ENCODE assay signal across 29 cellular contexts in the genomic region with DNA sequence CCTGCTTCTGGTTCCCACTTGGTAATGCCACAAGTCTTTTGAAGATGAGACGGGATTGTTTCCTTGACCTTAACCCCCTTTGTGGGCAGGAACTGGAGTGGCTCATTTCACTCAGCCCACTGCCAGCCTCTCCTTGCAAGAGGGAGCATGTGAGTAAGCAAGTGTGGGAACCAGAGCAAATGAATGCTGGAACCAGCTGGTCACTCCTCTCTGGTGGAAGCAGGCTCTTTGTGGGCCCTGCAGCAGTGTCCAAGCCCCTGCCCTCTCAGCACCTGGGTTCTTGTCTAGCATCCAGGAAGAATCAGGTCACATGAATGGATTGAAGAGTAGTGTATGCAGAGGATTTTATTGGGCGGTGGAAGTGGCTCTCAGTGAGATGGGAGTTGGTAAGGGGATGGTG.
"Had no signal": no experiment of that assay in that cellular context is flagged by ENCODE, and none has a peak within 500 bp of the region (broad histone marks: within the 10 kb centered on the region; RNA-seq: fewer than 3 reads in every experiment).

No MANE protein-coding gene starts in this region.

- H3K36me3 ChIP-seq: ovary, right lobe of liver, sigmoid colon, spleen, suprapubic skin, tibial artery, transverse colon, upper lobe of right lung, uterus had no signal

- H3K27ac ChIP-seq: neural progenitor cell, ovary, parathyroid adenoma, psoas muscle, right lobe of liver, sigmoid colon, skin epidermis, spleen, suprapubic skin, testis, tibial artery, transverse colon, upper lobe of right lung, uterus had no signal

- H3K4me1 ChIP-seq: parathyroid adenoma, psoas muscle, right lobe of liver, sigmoid colon, spleen, suprapubic skin, testis, tibial artery, transverse colon, upper lobe of right lung, uterus had no signal

- DNase-seq: natural killer cell; occipital lobe; ovary; posterior cingulate gyrus; psoas muscle; right cardiac atrium; right lobe of liver; sigmoid colon; spleen; stimulated activated CD4-positive, alpha-beta T cell treated with anti-CD3 and anti-CD28 coated beads, Interleukin-12 subunit alpha, Interleukin-12 subunit beta, amount 100 ng/mL, for 4 hours; stimulated activated CD4-positive, alpha-beta T cell treated with anti-CD3 and anti-CD28 coated beads, Interleukin-1b, Interleukin-23, amount 100 ng/mL, for 48 hours; stimulated activated CD4-positive, alpha-beta T cell treated with anti-CD3 and anti-CD28 coated beads, Interleukin-4, amount 100 ng/mL, for 1 hour; stimulated activated CD4-positive, alpha-beta T cell treated with anti-CD3 and anti-CD28 coated beads, Interleukin-4, amount 100 ng/mL, for 4 hours; stimulated activated CD8-positive, alpha-beta memory T cell treated with anti-CD3 and anti-CD28 coated beads, Interleukin-4, amount 100 ng/mL, for 48 hours; stimulated activated naive CD4-positive, alpha-beta T cell; stimulated activated naive CD8-positive, alpha-beta T cell treated with anti-CD3 and anti-CD28 coated beads, Interleukin-15, amount 100 ng/mL, for 72 hours; stimulated activated naive CD8-positive, alpha-beta T cell treated with anti-CD3 and anti-CD28 coated beads, Interleukin-15, Interleukin-2, amounts not matched to agents 100 U/mL and 50 U/mL, for 24 hours; substantia nigra; testis; tibial artery; transverse colon; upper lobe of right lung; uterus had no signal

- H3K9me3 ChIP-seq: ovary, right lobe of liver, suprapubic skin, testis, upper lobe of right lung had no signal

- H3K79me2 ChIP-seq: parathyroid adenoma had no signal

- H2AFZ ChIP-seq: neural progenitor cell, parathyroid adenoma had no signal

- ATAC-seq: natural killer cell; psoas muscle; right cardiac atrium; right lobe of liver; stimulated activated memory B cell treated with anti-CD40 and anti-IgM and Interleukin-4, amounts not matched to agents 10 μg/mL and 1 μg/mL and 100 μg/mL, for 72 hours; stimulated activated naive CD8-positive, alpha-beta T cell treated with anti-CD3 and anti-CD28 coated beads, Interleukin-15, amount 100 ng/mL, for 72 hours; stimulated activated naive CD8-positive, alpha-beta T cell treated with anti-CD3 and anti-CD28 coated beads, Interleukin-15, Interleukin-2, amounts not matched to agents 100 U/mL and 50 U/mL, for 24 hours; upper lobe of right lung had no signal

- H3K27me3 ChIP-seq: neural progenitor cell, ovary, right lobe of liver, sigmoid colon, spleen, suprapubic skin, testis, tibial artery, transverse colon, upper lobe of right lung, uterus had no signal

- H3K9ac ChIP-seq: neural progenitor cell, parathyroid adenoma had no signal

- H3K4me2 ChIP-seq: neural progenitor cell, smooth muscle cell had no signal

- H3K4me3 ChIP-seq: neural progenitor cell, ovary, psoas muscle, right lobe of liver, sigmoid colon, skin epidermis, smooth muscle cell, spleen, suprapubic skin, testis, tibial artery, transverse colon, upper lobe of right lung, uterus had no signal
